ENCODE assay signal across 7 cellular contexts in genomic region chr3:39407259-39407629, GRCh38. TPM values are rescaled to one million over a fixed set of nuclear protein-coding genes. Genes with fewer than 3 reads are reported as not detected.
DNase-seq lines count a peak whose midpoint lies in the region; ATAC-seq and TF ChIP-seq lines count a peak whose summit lies in the region.

No MANE protein-coding gene starts in this region.

- no peaks in the 10 kb centered on the region for H3K27me3 Mint-ChIP-seq in activated CD4-positive, alpha-beta memory T cell treated with anti-CD3 and anti-CD28 coated beads, Interleukin-2, amount 10 ng/mL, durations not matched to agents 7 days and 5 days

- WGBS in iPS DF 6.9 (ENCODE audit: insufficient coverage, insufficient read length): no CpG with 5 or more reads among the region's 9 CpGs
- 3% methylated on average over 9 of the region's 9 CpGs for WGBS in smooth muscle cell (ENCODE audit: low lambda C conversion rate)

- no peaks in the 10 kb centered on the region for H3K9me3 ChIP-seq in iPS DF 6.9 (ENCODE audit: control insufficient read depth, insufficient read depth, low read length)
- H3K9me3 ChIP-seq in smooth muscle cell (replicated peaks; ENCODE audit: low read depth): no peaks in the 10 kb centered on the region

- H3F3A ChIP-seq in smooth muscle cell (ENCODE audit: low read depth): peaks cover 36% of the 10 kb centered on the region

- DNase-seq in HFF-Myc (ENCODE audit: extremely low read depth, low read depth): no peak
- DNase-seq in activated CD4-positive, alpha-beta memory T cell treated with anti-CD3 and anti-CD28 coated beads, Interleukin-2, amount 10 ng/mL, durations not matched to agents 7 days and 5 days: no peak
- DNase-seq in iPS DF 6.9 (ENCODE audit: low read depth, low spot score): no peak
- DNase-seq in smooth muscle cell (lab: John Stamatoyannopoulos, UW; ENCODE audit: unreplicated experiment): no peak
- DNase-seq in ureter (ENCODE audit: low spot score): no peak
- no peak for DNase-seq in NCI-H1092 (lab: John Stamatoyannopoulos, UW)

- peak overlapping the region; percentile 73 for H3K9ac ChIP-seq in smooth muscle cell (ENCODE audit: low read depth)

- POLR2A ChIA-PET in activated CD4-positive, alpha-beta memory T cell treated with anti-CD3 and anti-CD28 coated beads, Interleukin-2, amount 10 ng/mL, durations not matched to agents 7 days and 5 days (lab: Charles Lee): interaction anchor here (0.6 to 5.1 kb wide), 21 partner anchors 9 to 1368 kb away, joined by 3 to 122 read pairs (median 5); partner anchors contain the start of genes DLEC1 and EXOG

- H3K4me3 Mint-ChIP-seq in activated CD4-positive, alpha-beta memory T cell treated with anti-CD3 and anti-CD28 coated beads, Interleukin-2, amount 10 ng/mL, durations not matched to agents 7 days and 5 days: peak overlapping the region; percentile 85

- H3K4me1 ChIP-seq in iPS DF 6.9 (ENCODE audit: control insufficient read depth, insufficient read depth, low read length): no peaks in the 10 kb centered on the region
- peaks cover 12% of the 10 kb centered on the region for H3K4me1 ChIP-seq in smooth muscle cell (ENCODE audit: low read depth)

- peaks cover 28% of the 10 kb centered on the region for H3K79me2 ChIP-seq in smooth muscle cell (ENCODE audit: low read depth)

- peak overlapping the region; percentile 86 for H3K4me2 ChIP-seq in smooth muscle cell

- peaks cover 46% of the 10 kb centered on the region for H4K20me1 ChIP-seq in smooth muscle cell (ENCODE audit: low read depth)

- H3K4me1 Mint-ChIP-seq in activated CD4-positive, alpha-beta memory T cell treated with anti-CD3 and anti-CD28 coated beads, Interleukin-2, amount 10 ng/mL, durations not matched to agents 7 days and 5 days: peaks cover 53% of the 10 kb centered on the region

- H3K36me3 ChIP-seq in iPS DF 6.9 (ENCODE audit: control insufficient read depth, insufficient read depth, low read length) (peaks cover 36% of the 10 kb centered on the region; the same call in 1 of the 2 replicates), smooth muscle cell (ENCODE audit: low read depth) (peaks cover 9% of the 10 kb centered on the region)

- H3K27me3 ChIP-seq in iPS DF 6.9 (ENCODE audit: control insufficient read depth, insufficient read depth, low read length) (no peaks in the 10 kb centered on the region), smooth muscle cell (ENCODE audit: low read depth) (no peaks in the 10 kb centered on the region)

- H3K27ac Mint-ChIP-seq in activated CD4-positive, alpha-beta memory T cell treated with anti-CD3 and anti-CD28 coated beads, Interleukin-2, amount 10 ng/mL, durations not matched to agents 7 days and 5 days: peak overlapping the region; percentile 89

- H3K27ac ChIP-seq in iPS DF 6.9 (ENCODE audit: low read length) (no peak overlapping the region), smooth muscle cell (ENCODE audit: low read depth) (peak overlapping the region; percentile 85)

- H3K4me3 ChIP-seq in HFF-Myc (replicated peaks; ENCODE audit: low read depth, low read length) (peak overlapping the region; percentile 68), iPS DF 6.9 (ENCODE audit: low read length) (peak overlapping the region; percentile 85), smooth muscle cell (peak overlapping the region; percentile 77)

- TF ChIP-seq CTCF in HFF-Myc (IDR thresholded peaks at IDR 0.05; ENCODE audit: low read depth, low read length, missing control alignments): no peak
- TF ChIP-seq CTCF in smooth muscle cell (IDR thresholded peaks at IDR 0.05; ENCODE audit: borderline replicate concordance, insufficient read depth, poor library complexity, severe bottlenecking): no peak

- H3K9me3 Mint-ChIP-seq in activated CD4-positive, alpha-beta memory T cell treated with anti-CD3 and anti-CD28 coated beads, Interleukin-2, amount 10 ng/mL, durations not matched to agents 7 days and 5 days: no peaks in the 10 kb centered on the region

- H2AFZ ChIP-seq in smooth muscle cell (ENCODE audit: low read depth): peak overlapping the region; percentile 95

- peaks cover 56% of the 10 kb centered on the region for H3K36me3 Mint-ChIP-seq in activated CD4-positive, alpha-beta memory T cell treated with anti-CD3 and anti-CD28 coated beads, Interleukin-2, amount 10 ng/mL, durations not matched to agents 7 days and 5 days (ENCODE audit: low read depth)

- CTCF ChIA-PET in activated CD4-positive, alpha-beta memory T cell treated with anti-CD3 and anti-CD28 coated beads, Interleukin-2, amount 10 ng/mL, durations not matched to agents 7 days and 5 days (lab: Charles Lee): interaction anchor here (0.7 to 2.8 kb wide), 9 partner anchors 9 to 230 kb away, joined by 3 to 13 read pairs (median 11); no protein-coding TSS in a partner anchor

- no peak for ATAC-seq in esophagus mucosa

RNA-seq across cellular contexts. Expression of gene RPSA, which starts 0.7 kb away (rescaled TPM):
- 1,000 to 10,000 TPM; 1,345 to 1,384 TPM for total RNA-seq in activated CD4-positive, alpha-beta memory T cell treated with anti-CD3 and anti-CD28 coated beads, Interleukin-2, amount 10 ng/mL, durations not matched to agents 7 days and 5 days
- 1,254 and 1,284 TPM in 2 replicates for total RNA-seq in smooth muscle cell
- polyA plus RNA-seq in smooth muscle cell: 355 and 407 TPM in 2 replicates
- 1,330 TPM for total RNA-seq in ureter
- total RNA-seq in esophagus mucosa: 1,385 TPM

RNA-seq across cellular contexts. Expression of gene SLC25A38, which starts 24.1 kb away (rescaled TPM):
- total RNA-seq in activated CD4-positive, alpha-beta memory T cell treated with anti-CD3 and anti-CD28 coated beads, Interleukin-2, amount 10 ng/mL, durations not matched to agents 7 days and 5 days: 10 to 100 TPM; 34.2 to 35.8 TPM
- total RNA-seq in smooth muscle cell (18.9 and 19.1 TPM in 2 replicates), ureter (36.0 TPM), esophagus mucosa (8.6 TPM)
- 18.5 and 22.2 TPM in 2 replicates for polyA plus RNA-seq in smooth muscle cell
